ENCODE assay signal across 1 cellular context in genomic region chr22:45314789-45315188, GRCh38.
TF ChIP-seq lines count a peak whose summit lies in the region.

No MANE protein-coding gene starts in this region.

TF ChIP-seq in HepG2, 621 proteins besides CTCF, POLR2A, EP300 and RAD21:
- no peak for TF ChIP-seq ZNF30 (CRISPR knock-in tag; IDR thresholded peaks at IDR 0.05)
- no peak for TF ChIP-seq CREB1 (IDR thresholded peaks at IDR 0.05)
- no peak for TF ChIP-seq CREB1 (CRISPR knock-in tag; IDR thresholded peaks at IDR 0.05)
- no peak for TF ChIP-seq NKX3-1 (CRISPR knock-in tag; IDR thresholded peaks at IDR 0.05)
- TF ChIP-seq ZNF83 (CRISPR knock-in tag; IDR thresholded peaks at IDR 0.05; ENCODE audit: borderline replicate concordance): no peak
- TF ChIP-seq KLF9 (CRISPR knock-in tag; IDR thresholded peaks at IDR 0.05; ENCODE audit: low read depth): no peak
- TF ChIP-seq MEF2D (CRISPR knock-in tag; IDR thresholded peaks at IDR 0.05): no peak
- no peak for TF ChIP-seq ZZZ3 (CRISPR knock-in tag; IDR thresholded peaks at IDR 0.05; ENCODE audit: borderline replicate concordance)
- TF ChIP-seq KDM6A (CRISPR knock-in tag; IDR thresholded peaks at IDR 0.05; ENCODE audit: low read depth): no peak
- no peak for TF ChIP-seq MAFG (CRISPR knock-in tag; IDR thresholded peaks at IDR 0.05)
- no peak for TF ChIP-seq ZNF230 (CRISPR knock-in tag; IDR thresholded peaks at IDR 0.05)
- TF ChIP-seq ZNF773 (CRISPR knock-in tag; IDR thresholded peaks at IDR 0.05; ENCODE audit: borderline replicate concordance): no peak
- no peak for TF ChIP-seq GATA4 (IDR thresholded peaks at IDR 0.05; ENCODE audit: borderline replicate concordance, low read depth)
- TF ChIP-seq ATF3 (CRISPR knock-in tag; IDR thresholded peaks at IDR 0.05): no peak
- TF ChIP-seq, protein P1, sequence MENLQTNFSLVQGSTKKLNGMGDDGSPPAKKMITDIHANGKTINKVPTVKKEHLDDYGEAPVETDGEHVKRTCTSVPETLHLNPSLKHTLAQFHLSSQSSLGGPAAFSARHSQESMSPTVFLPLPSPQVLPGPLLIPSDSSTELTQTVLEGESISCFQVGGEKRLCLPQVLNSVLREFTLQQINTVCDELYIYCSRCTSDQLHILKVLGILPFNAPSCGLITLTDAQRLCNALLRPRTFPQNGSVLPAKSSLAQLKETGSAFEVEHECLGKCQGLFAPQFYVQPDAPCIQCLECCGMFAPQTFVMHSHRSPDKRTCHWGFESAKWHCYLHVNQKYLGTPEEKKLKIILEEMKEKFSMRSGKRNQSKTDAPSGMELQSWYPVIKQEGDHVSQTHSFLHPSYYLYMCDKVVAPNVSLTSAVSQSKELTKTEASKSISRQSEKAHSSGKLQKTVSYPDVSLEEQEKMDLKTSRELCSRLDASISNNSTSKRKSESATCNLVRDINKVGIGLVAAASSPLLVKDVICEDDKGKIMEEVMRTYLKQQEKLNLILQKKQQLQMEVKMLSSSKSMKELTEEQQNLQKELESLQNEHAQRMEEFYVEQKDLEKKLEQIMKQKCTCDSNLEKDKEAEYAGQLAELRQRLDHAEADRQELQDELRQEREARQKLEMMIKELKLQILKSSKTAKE (CRISPR knock-in tag; IDR thresholded peaks at IDR 0.05; ENCODE audit: borderline replicate concordance): no peak
- TF ChIP-seq GRHL1 (CRISPR knock-in tag; conservative IDR thresholded peaks at IDR 0.05): no peak
- TF ChIP-seq ZNF354B (CRISPR knock-in tag; IDR thresholded peaks at IDR 0.05): no peak
- TF ChIP-seq ZNF446 (CRISPR knock-in tag; IDR thresholded peaks at IDR 0.05): no peak
